In the genomic region with DNA sequence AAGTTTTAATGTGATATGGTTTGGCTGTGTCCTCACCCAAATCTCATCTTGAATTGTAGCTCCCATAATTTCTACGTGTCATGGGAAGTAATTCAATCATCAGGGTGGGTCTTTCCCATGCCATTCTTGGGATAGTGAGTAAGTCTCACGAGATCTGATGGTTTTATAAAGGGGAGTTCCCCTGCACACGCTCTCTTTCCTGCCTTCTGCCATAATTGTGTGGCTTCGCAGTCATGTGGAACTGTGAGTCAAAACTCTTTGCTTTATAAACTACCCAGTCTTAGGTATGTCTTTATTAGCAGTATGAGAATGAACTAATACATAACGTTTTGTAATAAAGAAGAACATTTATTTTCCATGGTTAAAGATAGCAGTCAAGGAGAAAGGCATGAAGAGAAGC, we compare ENCODE assay signal across 16 cellular contexts. TPM values are rescaled to one million over a fixed set of nuclear protein-coding genes. Genes with fewer than 3 reads are reported as not detected.
DNase-seq lines count a peak whose midpoint lies in the region; ATAC-seq and TF ChIP-seq lines count a peak whose summit lies in the region.
"Had no signal": no experiment of that assay in that cellular context is flagged by ENCODE, and none has a peak within 500 bp of the region (broad histone marks: within the 10 kb centered on the region; RNA-seq: fewer than 3 reads in every experiment).

No MANE protein-coding gene starts in this region.

- H3K4me3 ChIP-seq in vagina: no peak overlapping the region
- H3K4me3 ChIP-seq in spleen: no peak overlapping the region
- H3K4me3 ChIP-seq: adrenal gland, tibial artery had no signal

- no peak overlapping the region for H3K27ac ChIP-seq in vagina
- H3K27ac ChIP-seq in spleen: no peak overlapping the region
- H3K27ac ChIP-seq: adrenal gland, tibial artery had no signal

- DNase-seq in myocyte (ENCODE audit: low read depth) (peak; percentile 34), vagina (ENCODE audit: extremely low spot score in 2 of 2) (no peak), EL (no peak), H4 (ENCODE audit: low spot score) (no peak), spleen (no peak)
- DNase-seq: activated CD4-positive, alpha-beta T cell treated with anti-CD3 and anti-CD28 coated beads, Interleukin-2, amount 10 ng/mL, durations not matched to agents 7 days and 5 days; adrenal gland; BE2C; left cardiac atrium; NCI-H2081 treated with DMSO at 0.1 percent for 48 hours; NCI-H774; T-helper 9 cell; tibial artery had no signal

- H3K9me3 ChIP-seq in vagina: no peaks in the 10 kb centered on the region
- H3K9me3 ChIP-seq in spleen: no peaks in the 10 kb centered on the region
- H3K9me3 ChIP-seq: adrenal gland, BE2C, tibial artery had no signal

- TF ChIP-seq CTCF in vagina (IDR thresholded peaks at IDR 0.05): no peak
- TF ChIP-seq CTCF in spleen (IDR thresholded peaks at IDR 0.05 in 8 of 11, conservative IDR thresholded peaks at IDR 0.05 in 3 of 11): no peak

- 59 to 77% (median 66%) methylated on average over 5 of the region's 5 CpGs for WGBS in spleen, 5 donors

- H3K36me3 ChIP-seq in vagina (no peaks in the 10 kb centered on the region), spleen (no peaks in the 10 kb centered on the region)
- H3K36me3 ChIP-seq: adrenal gland, BE2C, tibial artery had no signal

- intact Hi-C loops in vagina (cut with DNase I): no loop called here
- intact Hi-C loops in spleen (cut with DNase I; ENCODE audit: low total_unique reads): no loop called here

- TF ChIP-seq POLR2A in vagina (IDR thresholded peaks at IDR 0.05) (no peak), spleen (IDR thresholded peaks at IDR 0.05) (no peak)

- H3K27me3 ChIP-seq in vagina (no peaks in the 10 kb centered on the region), spleen (replicated peaks in 1 of 7) (no peaks in the 10 kb centered on the region)
- H3K27me3 ChIP-seq: adrenal gland, tibial artery had no signal

- ATAC-seq in GM18870 (IDR thresholded peaks at IDR 0.05; ENCODE audit: unreplicated experiment) (peak; percentile 73), HG02610 (IDR thresholded peaks at IDR 0.05; ENCODE audit: unreplicated experiment) (peak; percentile 86), HG03520 (IDR thresholded peaks at IDR 0.05; ENCODE audit: unreplicated experiment) (peak; percentile 82)
- ATAC-seq: left cardiac atrium had no signal

- H3K4me1 ChIP-seq in vagina (no peaks in the 10 kb centered on the region), spleen (no peaks in the 10 kb centered on the region)
- H3K4me1 ChIP-seq: adrenal gland, BE2C, tibial artery had no signal

RNA-seq across cellular contexts. Expression of a gene that starts 39.2 kb away (rescaled TPM):
- total RNA-seq in myocyte (32.8 and 95.3 TPM in 2 replicates), vagina (36.8 TPM), spleen (10 to 100 TPM; 19.7 to 44.8 (median 33.7) TPM)
- polyA plus RNA-seq in myocyte (2012): 24.7 TPM
- total RNA-seq in H4 (2014; rRNA removed; shearing (Covaris generic)): 31.2 and 42.0 TPM in 2 replicates
- 1 to 10 TPM; 5.5 to 8.1 (median 5.9) TPM for polyA plus RNA-seq in spleen
